In the genomic region with DNA sequence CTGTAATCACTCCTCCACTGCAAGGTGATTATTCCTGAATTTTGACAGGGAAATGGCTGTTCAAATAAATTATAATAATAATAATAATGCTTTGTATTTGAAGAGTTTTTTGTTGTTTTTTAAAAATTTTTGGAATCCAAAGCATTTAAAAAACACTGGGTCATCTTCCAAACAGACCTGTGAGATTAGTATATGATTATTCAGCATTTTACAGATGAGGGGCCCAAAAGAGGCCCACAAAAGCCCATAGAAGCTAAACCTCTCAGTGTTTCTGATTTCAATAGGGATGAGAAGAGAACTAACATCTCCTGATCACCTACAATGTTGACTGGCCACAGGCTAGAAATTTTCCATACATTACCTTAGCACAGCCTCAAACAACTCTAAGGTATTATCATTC, we compare ENCODE assay signal across 2 cellular contexts.
TF ChIP-seq lines count a peak whose summit lies in the region.

No MANE protein-coding gene starts in this region.

TF ChIP-seq in HepG2, 621 proteins besides CTCF, POLR2A, EP300 and RAD21:
- TF ChIP-seq HIVEP1 (CRISPR knock-in tag; IDR thresholded peaks at IDR 0.05) (no peak), MAFF (IDR thresholded peaks at IDR 0.05; ENCODE audit: low read depth, low read length) (peak; percentile 80), MAFK (conservative IDR thresholded peaks at IDR 0.05 in 1 of 2, IDR thresholded peaks at IDR 0.05 in 1 of 2; ENCODE audit: low read length in 2 of 2) (peak; percentile 81 to 86)
TF ChIP-seq in HepG2: peak in this region for 2.

TF ChIP-seq in K562, 482 proteins besides CTCF, POLR2A, EP300 and RAD21:
- TF ChIP-seq SP1 (CRISPR knock-in tag; IDR thresholded peaks at IDR 0.05) (no peak), ZNF316 (IDR thresholded peaks at IDR 0.05) (peak; percentile 89), MAFK (IDR thresholded peaks at IDR 0.05; ENCODE audit: low read length) (peak; percentile 47; the same call in 1 of the 2 replicates), MCM2 (IDR thresholded peaks at IDR 0.05; ENCODE audit: low read depth) (no peak), C11orf30 (IDR thresholded peaks at IDR 0.05; ENCODE audit: low read depth) (peak; percentile 81), MAFF (IDR thresholded peaks at IDR 0.05; ENCODE audit: low read length) (peak; percentile 63), ZNF175 (CRISPR knock-in tag; IDR thresholded peaks at IDR 0.05; ENCODE audit: low read depth) (no peak), MAFG (tag; conservative IDR thresholded peaks at IDR 0.05) (peak; percentile 56), MTA2 (IDR thresholded peaks at IDR 0.05; ENCODE audit: low read depth) (no peak), HNRNPUL1 (IDR thresholded peaks at IDR 0.05; ENCODE audit: low read length) (no peak)
- TF ChIP-seq, protein P1, sequence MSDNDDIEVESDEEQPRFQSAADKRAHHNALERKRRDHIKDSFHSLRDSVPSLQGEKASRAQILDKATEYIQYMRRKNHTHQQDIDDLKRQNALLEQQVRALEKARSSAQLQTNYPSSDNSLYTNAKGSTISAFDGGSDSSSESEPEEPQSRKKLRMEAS (CRISPR knock-in tag; IDR thresholded peaks at IDR 0.05): no peak
